27 cellular contexts compared by ENCODE assay signal in the genomic region with DNA sequence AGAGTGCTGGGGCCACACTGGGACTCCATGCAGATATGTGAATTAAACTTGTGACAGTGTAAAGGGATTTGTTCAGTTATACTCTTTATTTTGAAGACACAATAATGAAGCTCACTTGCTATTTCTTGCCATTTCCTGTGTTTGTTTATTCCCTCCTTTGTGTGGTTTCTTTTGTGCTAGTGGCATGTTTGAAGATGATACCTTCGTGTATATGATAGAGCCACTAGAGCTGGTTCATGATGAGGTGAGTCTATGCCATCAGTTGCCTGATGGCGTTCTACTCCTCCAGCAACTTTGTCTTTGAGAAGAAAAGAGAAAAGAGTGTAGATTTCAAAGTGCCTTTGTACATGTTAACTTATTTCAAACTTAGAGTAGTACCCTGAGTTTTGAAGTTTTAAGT.
"Had no signal": no experiment of that assay in that cellular context is flagged by ENCODE, and none has a peak within 500 bp of the region (broad histone marks: within the 10 kb centered on the region; RNA-seq: fewer than 3 reads in every experiment).

No MANE protein-coding gene starts in this region.

- H3K27ac ChIP-seq: adrenal gland, breast epithelium, coronary artery, SJSA1, VCaP had no signal

- H3K36me3 Mint-ChIP-seq: activated CD8-positive, alpha-beta memory T cell treated with anti-CD3 and anti-CD28 coated beads, Interleukin-2, amount 10 ng/mL, durations not matched to agents 7 days and 5 days; activated naive CD8-positive, alpha-beta T cell treated with anti-CD3 and anti-CD28 coated beads, Interleukin-2, amount 10 ng/mL, durations not matched to agents 7 days and 5 days had no signal

- H3K36me3 ChIP-seq: adrenal gland, breast epithelium, SJSA1 had no signal

- H3K27me3 ChIP-seq: adrenal gland, breast epithelium had no signal

- H3K4me3 ChIP-seq: adrenal gland, breast epithelium, coronary artery, SJSA1 had no signal

- H3K4me1 ChIP-seq: adrenal gland, breast epithelium, SJSA1 had no signal

- H3K9me3 ChIP-seq: adrenal gland, breast epithelium, SJSA1 had no signal

- H3K27ac Mint-ChIP-seq: activated CD4-positive, alpha-beta T cell treated with anti-CD3 and anti-CD28 coated beads for 36 hours; activated CD8-positive, alpha-beta memory T cell treated with anti-CD3 and anti-CD28 coated beads, Interleukin-2, amount 10 ng/mL, durations not matched to agents 7 days and 5 days; activated naive CD4-positive, alpha-beta T cell treated with anti-CD3 and anti-CD28 coated beads for 36 hours; activated naive CD8-positive, alpha-beta T cell treated with anti-CD3 and anti-CD28 coated beads, Interleukin-2, amount 10 ng/mL, durations not matched to agents 7 days and 5 days; activated T-cell treated with anti-CD3 and anti-CD28 coated beads, Interleukin-2, amount 50 U/mL, for 24 hours; activated T-helper 1 cell treated with anti-CD3 and anti-CD28 coated beads, Interleukin-12 subunit alpha, Interleukin-12 subunit beta, Interleukin-2, Interleukin-4 antibody, amounts not matched to agents 30 ng/mL and 10 ng/mL and 1 ng/mL, durations not matched to agents 14 hours and 24 hours and 36 hours had no signal

- H3K9me3 Mint-ChIP-seq: activated naive CD4-positive, alpha-beta T cell treated with anti-CD3 and anti-CD28 coated beads for 36 hours; activated naive CD8-positive, alpha-beta T cell treated with anti-CD3 and anti-CD28 coated beads, Interleukin-2, amount 10 ng/mL, durations not matched to agents 7 days and 5 days; activated T-cell treated with anti-CD3 and anti-CD28 coated beads, Interleukin-2, amount 50 U/mL, for 24 hours; activated T-helper 1 cell treated with anti-CD3 and anti-CD28 coated beads, Interleukin-12 subunit alpha, Interleukin-12 subunit beta, Interleukin-2, Interleukin-4 antibody, amounts not matched to agents 30 ng/mL and 10 ng/mL and 1 ng/mL, durations not matched to agents 14 hours and 24 hours and 36 hours had no signal

- ATAC-seq: activated CD4-positive, alpha-beta T cell treated with anti-CD3 and anti-CD28 coated beads for 36 hours; activated CD8-positive, alpha-beta memory T cell treated with anti-CD3 and anti-CD28 coated beads, Interleukin-2, amount 10 ng/mL, durations not matched to agents 7 days and 5 days; PC-3; SK-N-SH treated with all-trans-retinoic acid at 6 μM for 48 hours had no signal

- H3K27me3 Mint-ChIP-seq: activated CD8-positive, alpha-beta memory T cell treated with anti-CD3 and anti-CD28 coated beads, Interleukin-2, amount 10 ng/mL, durations not matched to agents 7 days and 5 days had no signal

- H3K4me3 Mint-ChIP-seq: activated CD4-positive, alpha-beta T cell treated with anti-CD3 and anti-CD28 coated beads for 36 hours; activated CD8-positive, alpha-beta memory T cell treated with anti-CD3 and anti-CD28 coated beads, Interleukin-2, amount 10 ng/mL, durations not matched to agents 7 days and 5 days; activated naive CD4-positive, alpha-beta T cell treated with anti-CD3 and anti-CD28 coated beads for 36 hours; activated naive CD8-positive, alpha-beta T cell treated with anti-CD3 and anti-CD28 coated beads, Interleukin-2, amount 10 ng/mL, durations not matched to agents 7 days and 5 days; activated T-cell treated with anti-CD3 and anti-CD28 coated beads, Interleukin-2, amount 50 U/mL, for 24 hours; activated T-helper 1 cell treated with anti-CD3 and anti-CD28 coated beads, Interleukin-12 subunit alpha, Interleukin-12 subunit beta, Interleukin-2, Interleukin-4 antibody, amounts not matched to agents 30 ng/mL and 10 ng/mL and 1 ng/mL, durations not matched to agents 14 hours and 24 hours and 36 hours had no signal

- DNase-seq: activated CD4-positive, alpha-beta T cell treated with anti-CD3 and anti-CD28 coated beads for 36 hours; activated CD4-positive, alpha-beta T cell treated with anti-CD3 and anti-CD28 coated beads, Interleukin-2, amount 50 U/mL, for 48 hours; activated CD4-positive, CD25-positive, alpha-beta regulatory T cell; activated CD8-positive, alpha-beta memory T cell treated with anti-CD3 and anti-CD28 coated beads, Interleukin-2, amount 10 ng/mL, durations not matched to agents 7 days and 5 days; activated effector memory CD4-positive, alpha-beta T cell treated with anti-CD3 and anti-CD28 coated beads, Interleukin-2, amount 50 U/mL, for 16 hours; activated naive CD4-positive, alpha-beta T cell treated with anti-CD3 and anti-CD28 coated beads for 36 hours; activated naive CD8-positive, alpha-beta T cell treated with anti-CD3 and anti-CD28 coated beads, Interleukin-2, amount 10 ng/mL, durations not matched to agents 7 days and 5 days; activated T-cell treated with anti-CD3 and anti-CD28 coated beads, Interleukin-2, amount 50 U/mL, for 24 hours; adrenal gland; anterior cingulate cortex; caudate nucleus; Karpas-422; NCI-H1105 treated with DMSO at 0.1 percent for 48 hours; NCI-H1436 treated with DMSO at 0.1 percent for 48 hours; NCI-H187; NCI-H2081; NCI-H510A treated with DMSO at 0.1 percent for 48 hours; NCI-H69; PC-3; SHP77; T1000 had no signal
